Comparison of ENCODE assay signal across 8 cellular contexts in the genomic region with DNA sequence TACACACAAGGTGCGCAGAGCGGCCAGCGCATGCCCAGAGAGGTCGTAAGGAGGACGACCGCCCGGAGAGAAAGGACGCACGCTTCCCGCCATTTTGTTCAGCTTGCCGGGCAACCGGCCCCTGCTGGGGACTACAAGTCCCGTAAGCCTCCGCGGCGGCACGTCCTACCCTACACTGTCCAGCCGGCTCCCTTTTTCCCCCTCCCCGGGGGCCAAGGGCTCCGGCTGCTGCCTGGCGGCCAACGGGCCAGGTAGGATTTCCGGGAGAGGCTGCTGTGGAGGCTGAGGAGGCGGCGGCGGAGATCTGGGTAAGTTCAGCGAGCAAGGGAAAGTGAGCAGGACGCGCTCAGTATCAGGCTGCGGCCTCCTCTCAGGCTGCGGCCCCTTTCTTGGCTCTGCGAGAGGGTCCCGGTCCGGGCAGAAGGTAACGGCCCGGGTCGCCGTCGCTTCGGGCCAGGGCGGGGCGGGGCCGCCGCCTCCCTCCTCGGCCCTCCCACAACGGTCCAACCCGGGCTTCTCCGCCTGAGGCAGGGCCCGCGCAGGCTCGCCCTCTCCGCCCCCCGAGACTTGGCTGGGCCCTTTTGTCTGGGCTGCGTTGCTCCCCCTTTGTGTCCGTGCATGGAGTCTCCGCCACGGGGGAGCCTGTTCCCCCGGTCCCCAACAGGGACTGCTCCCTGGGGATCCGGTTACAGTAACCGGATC. TPM values are rescaled to one million over a fixed set of nuclear protein-coding genes. Genes with fewer than 3 reads are reported as not detected.
DNase-seq lines count a peak whose midpoint lies in the region; ATAC-seq and TF ChIP-seq lines count a peak whose summit lies in the region.

PHACTR4 (plus strand) TSS at position 223 of the 702 bp plus-strand sequence. CDS start 37,708 bp downstream, outside the sequence.

- H3K4me3 ChIP-seq in right atrium auricular region (peak within 1 kb of the TSS; percentile 82 to 88), psoas muscle (peak within 1 kb of the TSS; percentile 84), urinary bladder (ENCODE audit: low read depth, low read length) (peak within 1 kb of the TSS; percentile 73)

- no peaks in the 10 kb centered on the region for H3K9me3 ChIP-seq in right atrium auricular region
- H3K9me3 ChIP-seq in psoas muscle: no peaks in the 10 kb centered on the region

- H3K4me1 ChIP-seq in right atrium auricular region (peaks cover 0 to 17% of the 10 kb centered on the region in 2 donors), psoas muscle (peaks cover 14% of the 10 kb centered on the region), urinary bladder (ENCODE audit: insufficient read depth) (no peaks in the 10 kb centered on the region)

- WGBS in psoas muscle, 3 donors: 0 to 1% (median 1%) methylated on average over 35 to 60 of the region's 60 CpGs
- WGBS in urinary bladder: under 1% methylated on average over 60 of the region's 60 CpGs

- H3K27me3 ChIP-seq in right atrium auricular region: no peaks in the 10 kb centered on the region
- no peaks in the 10 kb centered on the region for H3K27me3 ChIP-seq in psoas muscle (ENCODE audit: insufficient read depth in 3 of 3, low read length in 2 of 3)

- no peaks in the 10 kb centered on the region for H3K36me3 ChIP-seq in right atrium auricular region
- no peaks in the 10 kb centered on the region for H3K36me3 ChIP-seq in psoas muscle (ENCODE audit: insufficient read depth in 1 of 2, low read depth in 1 of 2)
- no peaks in the 10 kb centered on the region for H3K36me3 ChIP-seq in urinary bladder (ENCODE audit: insufficient read depth)

- DNase-seq in GM13977 (ENCODE audit: low spot score): peak; percentile 93
- peak; percentile 70 for DNase-seq in NCI-H1694 (lab: John Stamatoyannopoulos, UW)
- peak; percentile 88 for DNase-seq in right atrium auricular region (ENCODE audit: low spot score)
- DNase-seq in psoas muscle: peak; percentile 93 to 96

- ATAC-seq in HG02852 (IDR thresholded peaks at IDR 0.05; ENCODE audit: unreplicated experiment) (peak; percentile 91), psoas muscle (peak; percentile 98)

- in situ Hi-C loops in GM13977 (cut with MboI; ENCODE audit: low pct_unique_long_range_greater_than_20kb, low sequenced_read_pairs, unreplicated experiment): no loop called here

- TF ChIP-seq CTCF in GM13977 (IDR thresholded peaks at IDR 0.05; ENCODE audit: extremely low read depth, insufficient read depth, missing control alignments): no peak
- TF ChIP-seq CTCF in right atrium auricular region (IDR thresholded peaks at IDR 0.05): no peak
- TF ChIP-seq CTCF in psoas muscle (IDR thresholded peaks at IDR 0.05): no peak

- H3K27ac ChIP-seq in angular gyrus (ENCODE audit: low read depth, low read length) (peak within 1 kb of the TSS; percentile 86), right atrium auricular region (peak within 1 kb of the TSS; percentile 92 to 95), psoas muscle (peak within 1 kb of the TSS; percentile 91), urinary bladder (ENCODE audit: low read depth) (peak within 1 kb of the TSS; percentile 95)

- intact Hi-C loops in T-helper 2 cell treated with Interferon-gamma antibody and Interleukin-4, amounts not matched to agents 100 ng/mL and 5 ng/mL, for 36 hours (cut with micrococcal nuclease): loop anchor here (1.0 to 5.0 kb wide), 3 partner anchors 40 to 138 kb away; partner anchors contain the start of genes MED18 and RCC1
- intact Hi-C loops in psoas muscle (cut with DNase I): no loop called here

RNA-seq across cellular contexts. Expression of gene PHACTR4, which starts in this region (rescaled TPM):
- 32.1 and 32.4 TPM in 2 replicates for total RNA-seq in T-helper 2 cell treated with Interferon-gamma antibody and Interleukin-4, amounts not matched to agents 100 ng/mL and 5 ng/mL, for 36 hours
- 10 to 100 TPM; 15.8 to 22.4 TPM for total RNA-seq in right atrium auricular region
- 10 to 100 TPM; 21.6 to 41.8 (median 29.8) TPM for total RNA-seq in psoas muscle
- polyA plus RNA-seq in psoas muscle: 10 to 100 TPM; 11.7 to 25.1 (median 19.9) TPM
- total RNA-seq in urinary bladder: 20.2 TPM
- 20.2 TPM for polyA plus RNA-seq in urinary bladder

Comparison
In these comparisons a context has a peak if more than half of its experiments do, and no peak if none do; other contexts are left out.
1. Peak in every context shown above with its lines: DNase-seq, ATAC-seq, H3K4me3 ChIP-seq and H3K27ac ChIP-seq.